In genomic region chr1:6801998-6802397, GRCh38 we compare ENCODE assay signal across 12 cellular contexts. TPM values are rescaled to one million over a fixed set of nuclear protein-coding genes. Genes with fewer than 3 reads are reported as not detected.
DNase-seq lines count a peak whose midpoint lies in the region; ATAC-seq and TF ChIP-seq lines count a peak whose summit lies in the region.
"Had no signal": no experiment of that assay in that cellular context is flagged by ENCODE, and none has a peak within 500 bp of the region (broad histone marks: within the 10 kb centered on the region; RNA-seq: fewer than 3 reads in every experiment).

No MANE protein-coding gene starts in this region.

- ATAC-seq in left ventricle myocardium superior (peak; percentile 77), thoracic aorta (ENCODE audit: insufficient number of reproducible peaks, low FRiP score, low read depth) (no peak), GM18858 (IDR thresholded peaks at IDR 0.05; ENCODE audit: unreplicated experiment) (no peak)
- ATAC-seq: left lobe of liver had no signal

- H3K36me3 ChIP-seq in breast epithelium (no peaks in the 10 kb centered on the region), thoracic aorta (no peaks in the 10 kb centered on the region)

- H3K4me1 ChIP-seq in breast epithelium (peaks cover 0 to 6% of the 10 kb centered on the region in 2 donors), thoracic aorta (ENCODE audit: control insufficient read depth in 1 of 2, low read depth in 2 of 2) (peaks cover 38 to 71% of the 10 kb centered on the region in 2 donors)

- TF ChIP-seq CTCF in breast epithelium (IDR thresholded peaks at IDR 0.05) (no peak), thoracic aorta (IDR thresholded peaks at IDR 0.05) (no peak)

- H3K9me3 ChIP-seq in breast epithelium (no peaks in the 10 kb centered on the region), thoracic aorta (no peaks in the 10 kb centered on the region)

- intact Hi-C loops in breast epithelium (cut with DNase I; ENCODE audit: low total_unique reads), result no loop called here
- intact Hi-C loops in left ventricle myocardium superior (cut with micrococcal nuclease), result no loop called here

- no peak overlapping the region for H3K4me3 ChIP-seq in breast epithelium
- no peak overlapping the region for H3K4me3 ChIP-seq in thoracic aorta

- H3K27ac ChIP-seq in breast epithelium (peak overlapping the region; percentile 10 to 75), thoracic aorta (peak overlapping the region; percentile 73 to 79)

- TF ChIP-seq POLR2A in breast epithelium (IDR thresholded peaks at IDR 0.05), result no peak

- H3K27me3 ChIP-seq in breast epithelium (no peaks in the 10 kb centered on the region), thoracic aorta (replicated peaks; ENCODE audit: insufficient read depth) (no peaks in the 10 kb centered on the region)

- DNase-seq in HT1080 (ENCODE audit: low read depth) (peak; percentile 31), breast epithelium (ENCODE audit: low spot score in 2 of 2) (no peak), left ventricle myocardium superior (no peak), thoracic aorta (ENCODE audit: low spot score) (no peak), amniotic stem cell (lab: John Stamatoyannopoulos, UW) (no peak), cerebellar cortex (ENCODE audit: low spot score) (no peak)
- DNase-seq: activated CD8-positive, alpha-beta memory T cell treated with anti-CD3 and anti-CD28 coated beads for 24 hours; DMS53; NCI-H1417 treated with DMSO at 0.1 percent for 48 hours; posterior cingulate gyrus had no signal

RNA-seq across cellular contexts. Expression of gene CAMTA1, which starts 16.7 kb away (rescaled TPM):
- total RNA-seq in HT1080 (2014; rRNA removed; shearing (Covaris generic)), result 48.1 and 59.2 TPM in 2 replicates
- 118 and 132 TPM in 2 replicates for polyA plus RNA-seq in HT1080 (2015; cell fraction: cytosol; rRNA removed)
- polyA plus RNA-seq in HT1080 (2015; cell fraction: nucleus; rRNA removed), result 26.7 and 31.8 TPM in 2 replicates
- total RNA-seq in breast epithelium, result 10 to 100 TPM; 53.4 to 84.0 (median 61.9) TPM
- 166 TPM for total RNA-seq in left ventricle myocardium superior
- total RNA-seq in thoracic aorta, result 100 to 1,000 TPM; 105 to 113 TPM
